Comparison of ENCODE assay signal across 1 cellular context in the genomic region with DNA sequence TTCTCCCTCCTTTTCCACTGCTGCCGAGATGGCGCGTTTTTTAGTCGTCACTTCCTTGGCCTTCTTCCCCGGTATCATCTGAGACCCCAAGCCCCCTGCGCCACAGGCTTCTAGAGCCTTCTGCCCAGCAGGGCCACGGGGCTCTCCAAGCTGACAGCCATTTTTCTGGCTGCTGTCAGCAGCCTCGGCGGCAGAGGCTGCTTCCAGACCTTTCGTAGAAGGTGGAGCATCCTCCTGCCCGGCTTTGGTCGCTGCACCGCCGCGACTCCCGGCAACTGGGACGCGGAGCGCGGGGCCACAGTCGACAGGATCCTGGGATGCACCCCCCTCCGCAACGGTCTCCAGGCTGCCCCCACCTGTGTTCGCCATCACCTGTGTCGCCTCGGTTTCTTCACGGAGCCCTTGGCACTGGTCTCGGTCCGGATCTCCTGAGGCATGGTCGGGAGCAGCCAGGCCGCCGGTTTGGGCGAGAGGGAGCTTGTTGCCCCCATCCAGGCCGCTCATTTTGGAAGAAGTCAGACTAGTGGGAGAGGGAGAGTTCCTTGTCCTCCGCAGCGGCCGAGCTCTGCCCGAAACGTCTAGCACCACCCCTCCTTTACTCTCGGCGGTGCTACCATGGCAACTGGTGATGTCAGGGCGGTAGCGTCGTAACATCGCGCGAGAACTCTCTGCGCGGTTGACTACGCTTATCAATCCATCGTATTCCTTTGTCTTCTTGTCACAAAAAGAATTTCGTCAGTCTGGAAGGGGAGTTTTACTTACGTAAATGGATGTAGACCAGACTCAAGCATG.
TF ChIP-seq lines count a peak whose summit lies in the region.

A gene (minus strand): TSS at position 571 of the 792 bp plus-strand sequence. CDS start 67 bp downstream, at position 504.

TF ChIP-seq in H1, 55 proteins besides CTCF, POLR2A, EP300 and RAD21 (continued from another document):
- TF ChIP-seq HDAC2 (IDR thresholded peaks at IDR 0.05; ENCODE audit: borderline replicate concordance in 1 of 2, low read depth in 2 of 2, low read length in 2 of 2) (peak; percentile 61 to 85; a peak in 2 of 4 replicates), KDM5A (IDR thresholded peaks at IDR 0.05; ENCODE audit: low read length) (0 out of 2 replicates have a peak, but pooled peaks have one; percentile 66), EGR1 (IDR thresholded peaks at IDR 0.05; ENCODE audit: borderline replicate concordance, low read depth, low read length) (no peak), ASH2L (IDR thresholded peaks at IDR 0.05; ENCODE audit: low read length) (peak; percentile 97), SAP30 (IDR thresholded peaks at IDR 0.05; ENCODE audit: insufficient read depth, insufficient replicate concordance, low read length) (peak; percentile 83), HDAC6 (IDR thresholded peaks at IDR 0.05; ENCODE audit: low read depth, low read length) (no peak), SRF (IDR thresholded peaks at IDR 0.05; ENCODE audit: low read depth, low read length) (no peak), CHD2 (IDR thresholded peaks at IDR 0.05; ENCODE audit: low read length) (peak; percentile 94), CHD1 (IDR thresholded peaks at IDR 0.05; ENCODE audit: low read depth, low read length) (no peak), JUND (IDR thresholded peaks at IDR 0.05; ENCODE audit: low read length) (no peak), SIX5 (IDR thresholded peaks at IDR 0.05; ENCODE audit: low read depth, low read length) (no peak), SP2 (IDR thresholded peaks at IDR 0.05; ENCODE audit: low read length) (no peak), TAF1 (IDR thresholded peaks at IDR 0.05; ENCODE audit: low read depth, low read length) (peak; percentile 73), BRCA1 (IDR thresholded peaks at IDR 0.05; ENCODE audit: low read depth, low read length) (peak; percentile 77), JUN (IDR thresholded peaks at IDR 0.05; ENCODE audit: low read depth, low read length) (no peak), BACH1 (IDR thresholded peaks at IDR 0.05; ENCODE audit: low read length) (no peak), ZNF274 (IDR thresholded peaks at IDR 0.05; ENCODE audit: borderline replicate concordance, extremely low read depth, low read length) (no peak), SIN3A (conservative IDR thresholded peaks at IDR 0.05 in 1 of 2, IDR thresholded peaks at IDR 0.05 in 1 of 2; ENCODE audit: low read depth in 1 of 2, low read length in 2 of 2) (peak; percentile 65 to 84; a peak in 3 of 4 replicates), CREB1 (IDR thresholded peaks at IDR 0.05) (peak; percentile 94), NANOG (IDR thresholded peaks at IDR 0.05; ENCODE audit: insufficient read depth, low read depth, low read length, poor library complexity, severe bottlenecking) (no peak), SP4 (IDR thresholded peaks at IDR 0.05; ENCODE audit: low read length) (0 out of 2 replicates have a peak, but pooled peaks have one; percentile 18), RNF2 (IDR thresholded peaks at IDR 0.05; ENCODE audit: borderline replicate concordance, low read depth, low read length, missing control alignments, poor library complexity, severe bottlenecking) (no peak), PHF8 (conservative IDR thresholded peaks at IDR 0.05; ENCODE audit: low read depth, low read length) (peak; percentile 84)
- TF ChIP-seq, protein P1, sequence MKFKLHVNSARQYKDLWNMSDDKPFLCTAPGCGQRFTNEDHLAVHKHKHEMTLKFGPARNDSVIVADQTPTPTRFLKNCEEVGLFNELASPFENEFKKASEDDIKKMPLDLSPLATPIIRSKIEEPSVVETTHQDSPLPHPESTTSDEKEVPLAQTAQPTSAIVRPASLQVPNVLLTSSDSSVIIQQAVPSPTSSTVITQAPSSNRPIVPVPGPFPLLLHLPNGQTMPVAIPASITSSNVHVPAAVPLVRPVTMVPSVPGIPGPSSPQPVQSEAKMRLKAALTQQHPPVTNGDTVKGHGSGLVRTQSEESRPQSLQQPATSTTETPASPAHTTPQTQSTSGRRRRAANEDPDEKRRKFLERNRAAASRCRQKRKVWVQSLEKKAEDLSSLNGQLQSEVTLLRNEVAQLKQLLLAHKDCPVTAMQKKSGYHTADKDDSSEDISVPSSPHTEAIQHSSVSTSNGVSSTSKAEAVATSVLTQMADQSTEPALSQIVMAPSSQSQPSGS (IDR thresholded peaks at IDR 0.05; ENCODE audit: low read length): peak; percentile 71; the same call in 1 of the 2 replicates
- TF ChIP-seq, protein P2, sequence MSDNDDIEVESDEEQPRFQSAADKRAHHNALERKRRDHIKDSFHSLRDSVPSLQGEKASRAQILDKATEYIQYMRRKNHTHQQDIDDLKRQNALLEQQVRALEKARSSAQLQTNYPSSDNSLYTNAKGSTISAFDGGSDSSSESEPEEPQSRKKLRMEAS (IDR thresholded peaks at IDR 0.05): peak; percentile 87
TF ChIP-seq in H1: peak in this region for 22.
